In the genomic region with DNA sequence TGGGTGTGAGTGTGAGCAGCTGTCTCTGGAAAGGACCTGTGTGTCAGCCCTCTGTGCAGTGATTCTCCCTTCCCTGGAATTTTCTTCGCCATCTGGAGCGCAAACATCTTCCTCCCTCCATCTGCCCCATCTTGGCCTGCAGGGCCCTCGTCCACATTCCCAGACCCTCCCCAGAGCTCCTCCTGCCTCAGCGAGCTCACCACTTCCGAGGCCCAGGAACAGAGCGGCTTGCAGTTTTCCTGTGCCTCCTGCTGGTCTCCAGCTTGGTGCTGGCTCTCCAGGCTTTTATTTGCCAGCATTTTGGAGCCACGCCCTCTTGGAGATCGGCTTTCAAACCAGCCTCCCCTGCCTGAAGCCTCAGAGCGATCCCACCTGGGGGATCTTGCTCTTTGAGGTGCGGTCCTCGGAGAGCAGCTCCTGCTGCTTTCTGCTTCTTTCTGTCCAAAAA, we compare ENCODE assay signal across 1 cellular context.
A peak's percentile ranks its signal among the peaks of the same experiment; 100 is the strongest.
TF ChIP-seq lines count a peak whose summit lies in the region.

A gene with protein sequence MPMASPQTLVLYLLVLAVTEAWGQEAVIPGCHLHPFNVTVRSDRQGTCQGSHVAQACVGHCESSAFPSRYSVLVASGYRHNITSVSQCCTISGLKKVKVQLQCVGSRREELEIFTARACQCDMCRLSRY (minus strand): TSS at position 260 of the 448 bp plus-strand sequence. CDS start 433 bp downstream, outside the sequence.

TF ChIP-seq in HEK293, 187 proteins besides CTCF, POLR2A, EP300 and RAD21 (continued from another document and continues in another):
- TF ChIP-seq ZNF114 (tag by site-specific recombination; IDR thresholded peaks at IDR 0.05), result no peak
- TF ChIP-seq ZNF660 (tag by site-specific recombination; IDR thresholded peaks at IDR 0.05), result no peak
- no peak for TF ChIP-seq ZNF391 (tag by site-specific recombination; IDR thresholded peaks at IDR 0.05; ENCODE audit: borderline replicate concordance, low read depth)
- TF ChIP-seq ZNF350 (tag by site-specific recombination; IDR thresholded peaks at IDR 0.05), result no peak
- no peak for TF ChIP-seq YY1 (tag by site-specific recombination; IDR thresholded peaks at IDR 0.05)
- no peak for TF ChIP-seq TRIM28 (IDR thresholded peaks at IDR 0.05; ENCODE audit: borderline replicate concordance, low read length)
- no peak for TF ChIP-seq ZNF138 (tag by site-specific recombination; IDR thresholded peaks at IDR 0.05; ENCODE audit: borderline replicate concordance)
- TF ChIP-seq, protein P1, sequence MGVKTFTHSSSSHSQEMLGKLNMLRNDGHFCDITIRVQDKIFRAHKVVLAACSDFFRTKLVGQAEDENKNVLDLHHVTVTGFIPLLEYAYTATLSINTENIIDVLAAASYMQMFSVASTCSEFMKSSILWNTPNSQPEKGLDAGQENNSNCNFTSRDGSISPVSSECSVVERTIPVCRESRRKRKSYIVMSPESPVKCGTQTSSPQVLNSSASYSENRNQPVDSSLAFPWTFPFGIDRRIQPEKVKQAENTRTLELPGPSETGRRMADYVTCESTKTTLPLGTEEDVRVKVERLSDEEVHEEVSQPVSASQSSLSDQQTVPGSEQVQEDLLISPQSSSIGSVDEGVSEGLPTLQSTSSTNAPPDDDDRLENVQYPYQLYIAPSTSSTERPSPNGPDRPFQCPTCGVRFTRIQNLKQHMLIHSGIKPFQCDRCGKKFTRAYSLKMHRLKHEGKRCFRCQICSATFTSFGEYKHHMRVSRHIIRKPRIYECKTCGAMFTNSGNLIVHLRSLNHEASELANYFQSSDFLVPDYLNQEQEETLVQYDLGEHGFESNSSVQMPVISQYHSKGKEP (tag by site-specific recombination; IDR thresholded peaks at IDR 0.05), result no peak
- TF ChIP-seq, protein P2, sequence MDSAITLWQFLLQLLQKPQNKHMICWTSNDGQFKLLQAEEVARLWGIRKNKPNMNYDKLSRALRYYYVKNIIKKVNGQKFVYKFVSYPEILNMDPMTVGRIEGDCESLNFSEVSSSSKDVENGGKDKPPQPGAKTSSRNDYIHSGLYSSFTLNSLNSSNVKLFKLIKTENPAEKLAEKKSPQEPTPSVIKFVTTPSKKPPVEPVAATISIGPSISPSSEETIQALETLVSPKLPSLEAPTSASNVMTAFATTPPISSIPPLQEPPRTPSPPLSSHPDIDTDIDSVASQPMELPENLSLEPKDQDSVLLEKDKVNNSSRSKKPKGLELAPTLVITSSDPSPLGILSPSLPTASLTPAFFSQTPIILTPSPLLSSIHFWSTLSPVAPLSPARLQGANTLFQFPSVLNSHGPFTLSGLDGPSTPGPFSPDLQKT (IDR thresholded peaks at IDR 0.05; ENCODE audit: borderline replicate concordance, low read depth, low read length), result no peak
- no peak for TF ChIP-seq ZNF658 (tag by site-specific recombination; IDR thresholded peaks at IDR 0.05)
- no peak for TF ChIP-seq ZNF324 (tag by site-specific recombination; IDR thresholded peaks at IDR 0.05)
- TF ChIP-seq, protein P3, sequence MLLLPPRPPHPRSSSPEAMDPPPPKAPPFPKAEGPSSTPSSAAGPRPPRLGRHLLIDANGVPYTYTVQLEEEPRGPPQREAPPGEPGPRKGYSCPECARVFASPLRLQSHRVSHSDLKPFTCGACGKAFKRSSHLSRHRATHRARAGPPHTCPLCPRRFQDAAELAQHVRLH (tag by site-specific recombination; IDR thresholded peaks at IDR 0.05), result no peak
- TF ChIP-seq ZNF366 (tag by site-specific recombination; conservative IDR thresholded peaks at IDR 0.05), result 0 out of 2 replicates have a peak, but pooled peaks have one; percentile 11
- TF ChIP-seq ZNF501 (tag by site-specific recombination; IDR thresholded peaks at IDR 0.05), result no peak
- no peak for TF ChIP-seq ZNF335 (tag by site-specific recombination; conservative IDR thresholded peaks at IDR 0.05)
- peak; percentile 83; the same call in 1 of the 2 replicates for TF ChIP-seq ZNF768 (tag by site-specific recombination; IDR thresholded peaks at IDR 0.05)
- no peak for TF ChIP-seq ZNF560 (tag by site-specific recombination; IDR thresholded peaks at IDR 0.05; ENCODE audit: borderline replicate concordance)
- TF ChIP-seq ZNF112 (tag by site-specific recombination; IDR thresholded peaks at IDR 0.05), result no peak
- peak; percentile 73 for TF ChIP-seq ZIC2 (tag by site-specific recombination; IDR thresholded peaks at IDR 0.05)
- TF ChIP-seq SP3 (tag by site-specific recombination; IDR thresholded peaks at IDR 0.05), result no peak
- TF ChIP-seq ZNF510 (tag by site-specific recombination; IDR thresholded peaks at IDR 0.05; ENCODE audit: insufficient replicate concordance), result no peak
- TF ChIP-seq, protein P4, sequence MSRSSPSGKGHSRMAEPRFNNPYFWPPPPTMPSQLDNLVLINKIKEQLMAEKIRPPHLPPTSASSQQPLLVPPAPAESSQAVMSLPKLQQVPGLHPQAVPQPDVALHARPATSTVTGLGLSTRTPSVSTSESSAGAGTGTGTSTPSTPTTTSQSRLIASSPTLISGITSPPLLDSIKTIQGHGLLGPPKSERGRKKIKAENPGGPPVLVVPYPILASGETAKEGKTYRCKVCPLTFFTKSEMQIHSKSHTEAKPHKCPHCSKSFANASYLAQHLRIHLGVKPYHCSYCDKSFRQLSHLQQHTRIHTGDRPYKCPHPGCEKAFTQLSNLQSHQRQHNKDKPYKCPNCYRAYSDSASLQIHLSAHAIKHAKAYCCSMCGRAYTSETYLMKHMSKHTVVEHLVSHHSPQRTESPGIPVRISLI (tag by site-specific recombination; IDR thresholded peaks at IDR 0.05), result no peak
- TF ChIP-seq ZNF585B (tag by site-specific recombination; IDR thresholded peaks at IDR 0.05), result no peak
- no peak for TF ChIP-seq KLF7 (tag by site-specific recombination; IDR thresholded peaks at IDR 0.05; ENCODE audit: borderline replicate concordance)
- TF ChIP-seq HOXC10 (CRISPR knock-in tag; IDR thresholded peaks at IDR 0.05), result no peak
- no peak for TF ChIP-seq MEIS1 (CRISPR knock-in tag; IDR thresholded peaks at IDR 0.05; ENCODE audit: borderline replicate concordance)
- no peak for TF ChIP-seq IKZF3 (tag by site-specific recombination; IDR thresholded peaks at IDR 0.05)
- no peak for TF ChIP-seq FEZF1 (tag by site-specific recombination; IDR thresholded peaks at IDR 0.05)
- peak; percentile 75 for TF ChIP-seq GLIS1 (tag by site-specific recombination; IDR thresholded peaks at IDR 0.05)
- peak; percentile 58 for TF ChIP-seq KLF9 (tag by site-specific recombination; IDR thresholded peaks at IDR 0.05; ENCODE audit: low read depth)
- TF ChIP-seq, protein P5, sequence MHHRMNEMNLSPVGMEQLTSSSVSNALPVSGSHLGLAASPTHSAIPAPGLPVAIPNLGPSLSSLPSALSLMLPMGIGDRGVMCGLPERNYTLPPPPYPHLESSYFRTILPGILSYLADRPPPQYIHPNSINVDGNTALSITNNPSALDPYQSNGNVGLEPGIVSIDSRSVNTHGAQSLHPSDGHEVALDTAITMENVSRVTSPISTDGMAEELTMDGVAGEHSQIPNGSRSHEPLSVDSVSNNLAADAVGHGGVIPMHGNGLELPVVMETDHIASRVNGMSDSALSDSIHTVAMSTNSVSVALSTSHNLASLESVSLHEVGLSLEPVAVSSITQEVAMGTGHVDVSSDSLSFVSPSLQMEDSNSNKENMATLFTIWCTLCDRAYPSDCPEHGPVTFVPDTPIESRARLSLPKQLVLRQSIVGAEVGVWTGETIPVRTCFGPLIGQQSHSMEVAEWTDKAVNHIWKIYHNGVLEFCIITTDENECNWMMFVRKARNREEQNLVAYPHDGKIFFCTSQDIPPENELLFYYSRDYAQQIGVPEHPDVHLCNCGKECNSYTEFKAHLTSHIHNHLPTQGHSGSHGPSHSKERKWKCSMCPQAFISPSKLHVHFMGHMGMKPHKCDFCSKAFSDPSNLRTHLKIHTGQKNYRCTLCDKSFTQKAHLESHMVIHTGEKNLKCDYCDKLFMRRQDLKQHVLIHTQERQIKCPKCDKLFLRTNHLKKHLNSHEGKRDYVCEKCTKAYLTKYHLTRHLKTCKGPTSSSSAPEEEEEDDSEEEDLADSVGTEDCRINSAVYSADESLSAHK (tag by site-specific recombination; IDR thresholded peaks at IDR 0.05), result no peak
- TF ChIP-seq, protein P6, sequence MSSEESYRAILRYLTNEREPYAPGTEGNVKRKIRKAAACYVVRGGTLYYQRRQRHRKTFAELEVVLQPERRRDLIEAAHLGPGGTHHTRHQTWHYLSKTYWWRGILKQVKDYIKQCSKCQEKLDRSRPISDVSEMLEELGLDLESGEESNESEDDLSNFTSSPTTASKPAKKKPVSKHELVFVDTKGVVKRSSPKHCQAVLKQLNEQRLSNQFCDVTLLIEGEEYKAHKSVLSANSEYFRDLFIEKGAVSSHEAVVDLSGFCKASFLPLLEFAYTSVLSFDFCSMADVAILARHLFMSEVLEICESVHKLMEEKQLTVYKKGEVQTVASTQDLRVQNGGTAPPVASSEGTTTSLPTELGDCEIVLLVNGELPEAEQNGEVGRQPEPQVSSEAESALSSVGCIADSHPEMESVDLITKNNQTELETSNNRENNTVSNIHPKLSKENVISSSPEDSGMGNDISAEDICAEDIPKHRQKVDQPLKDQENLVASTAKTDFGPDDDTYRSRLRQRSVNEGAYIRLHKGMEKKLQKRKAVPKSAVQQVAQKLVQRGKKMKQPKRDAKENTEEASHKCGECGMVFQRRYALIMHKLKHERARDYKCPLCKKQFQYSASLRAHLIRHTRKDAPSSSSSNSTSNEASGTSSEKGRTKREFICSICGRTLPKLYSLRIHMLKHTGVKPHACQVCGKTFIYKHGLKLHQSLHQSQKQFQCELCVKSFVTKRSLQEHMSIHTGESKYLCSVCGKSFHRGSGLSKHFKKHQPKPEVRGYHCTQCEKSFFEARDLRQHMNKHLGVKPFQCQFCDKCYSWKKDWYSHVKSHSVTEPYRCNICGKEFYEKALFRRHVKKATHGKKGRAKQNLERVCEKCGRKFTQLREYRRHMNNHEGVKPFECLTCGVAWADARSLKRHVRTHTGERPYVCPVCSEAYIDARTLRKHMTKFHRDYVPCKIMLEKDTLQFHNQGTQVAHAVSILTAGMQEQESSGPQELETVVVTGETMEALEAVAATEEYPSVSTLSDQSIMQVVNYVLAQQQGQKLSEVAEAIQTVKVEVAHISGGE (tag by site-specific recombination; conservative IDR thresholded peaks at IDR 0.05; ENCODE audit: low read depth), result no peak
- 0 out of 2 replicates have a peak, but pooled peaks have one; percentile 25 for TF ChIP-seq KLF1 (tag by site-specific recombination; IDR thresholded peaks at IDR 0.05)
- no peak for TF ChIP-seq ZNF184 (tag by site-specific recombination; IDR thresholded peaks at IDR 0.05)
- TF ChIP-seq ZBTB20 (tag by site-specific recombination; IDR thresholded peaks at IDR 0.05), result peak; percentile 19; the same call in 1 of the 2 replicates
- no peak for TF ChIP-seq ZFP69B (tag by site-specific recombination; IDR thresholded peaks at IDR 0.05)
- no peak for TF ChIP-seq ZNF248 (tag by site-specific recombination; IDR thresholded peaks at IDR 0.05)
- no peak for TF ChIP-seq MZF1 (tag by site-specific recombination; IDR thresholded peaks at IDR 0.05; ENCODE audit: borderline replicate concordance)
- no peak for TF ChIP-seq ZNF596 (tag by site-specific recombination; IDR thresholded peaks at IDR 0.05)
- TF ChIP-seq, protein P7, sequence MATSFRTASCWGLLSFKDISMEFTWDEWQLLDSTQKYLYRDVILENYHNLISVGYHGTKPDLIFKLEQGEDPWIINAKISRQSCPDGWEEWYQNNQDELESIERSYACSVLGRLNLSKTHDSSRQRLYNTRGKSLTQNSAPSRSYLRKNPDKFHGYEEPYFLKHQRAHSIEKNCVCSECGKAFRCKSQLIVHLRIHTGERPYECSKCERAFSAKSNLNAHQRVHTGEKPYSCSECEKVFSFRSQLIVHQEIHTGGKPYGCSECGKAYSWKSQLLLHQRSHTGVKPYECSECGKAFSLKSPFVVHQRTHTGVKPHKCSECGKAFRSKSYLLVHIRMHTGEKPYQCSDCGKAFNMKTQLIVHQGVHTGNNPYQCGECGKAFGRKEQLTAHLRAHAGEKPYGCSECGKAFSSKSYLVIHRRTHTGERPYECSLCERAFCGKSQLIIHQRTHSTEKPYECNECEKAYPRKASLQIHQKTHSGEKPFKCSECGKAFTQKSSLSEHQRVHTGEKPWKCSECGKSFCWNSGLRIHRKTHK (tag by site-specific recombination; IDR thresholded peaks at IDR 0.05), result no peak
- TF ChIP-seq ZNF146 (tag by site-specific recombination; IDR thresholded peaks at IDR 0.05), result no peak
- TF ChIP-seq, protein P8, sequence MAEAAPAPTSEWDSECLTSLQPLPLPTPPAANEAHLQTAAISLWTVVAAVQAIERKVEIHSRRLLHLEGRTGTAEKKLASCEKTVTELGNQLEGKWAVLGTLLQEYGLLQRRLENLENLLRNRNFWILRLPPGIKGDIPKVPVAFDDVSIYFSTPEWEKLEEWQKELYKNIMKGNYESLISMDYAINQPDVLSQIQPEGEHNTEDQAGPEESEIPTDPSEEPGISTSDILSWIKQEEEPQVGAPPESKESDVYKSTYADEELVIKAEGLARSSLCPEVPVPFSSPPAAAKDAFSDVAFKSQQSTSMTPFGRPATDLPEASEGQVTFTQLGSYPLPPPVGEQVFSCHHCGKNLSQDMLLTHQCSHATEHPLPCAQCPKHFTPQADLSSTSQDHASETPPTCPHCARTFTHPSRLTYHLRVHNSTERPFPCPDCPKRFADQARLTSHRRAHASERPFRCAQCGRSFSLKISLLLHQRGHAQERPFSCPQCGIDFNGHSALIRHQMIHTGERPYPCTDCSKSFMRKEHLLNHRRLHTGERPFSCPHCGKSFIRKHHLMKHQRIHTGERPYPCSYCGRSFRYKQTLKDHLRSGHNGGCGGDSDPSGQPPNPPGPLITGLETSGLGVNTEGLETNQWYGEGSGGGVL (tag by site-specific recombination; IDR thresholded peaks at IDR 0.05), result no peak
- peak; percentile 44; the same call in 1 of the 2 replicates for TF ChIP-seq ZNF600 (tag by site-specific recombination; IDR thresholded peaks at IDR 0.05)
- TF ChIP-seq ZNF521 (tag by site-specific recombination; IDR thresholded peaks at IDR 0.05), result no peak
- TF ChIP-seq, protein P9, sequence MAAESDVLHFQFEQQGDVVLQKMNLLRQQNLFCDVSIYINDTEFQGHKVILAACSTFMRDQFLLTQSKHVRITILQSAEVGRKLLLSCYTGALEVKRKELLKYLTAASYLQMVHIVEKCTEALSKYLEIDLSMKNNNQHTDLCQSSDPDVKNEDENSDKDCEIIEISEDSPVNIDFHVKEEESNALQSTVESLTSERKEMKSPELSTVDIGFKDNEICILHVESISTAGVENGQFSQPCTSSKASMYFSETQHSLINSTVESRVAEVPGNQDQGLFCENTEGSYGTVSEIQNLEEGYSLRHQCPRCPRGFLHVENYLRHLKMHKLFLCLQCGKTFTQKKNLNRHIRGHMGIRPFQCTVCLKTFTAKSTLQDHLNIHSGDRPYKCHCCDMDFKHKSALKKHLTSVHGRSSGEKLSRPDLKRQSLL (tag by site-specific recombination; IDR thresholded peaks at IDR 0.05), result no peak
- TF ChIP-seq ZNF701 (tag by site-specific recombination; IDR thresholded peaks at IDR 0.05), result no peak
- TF ChIP-seq, protein P10, sequence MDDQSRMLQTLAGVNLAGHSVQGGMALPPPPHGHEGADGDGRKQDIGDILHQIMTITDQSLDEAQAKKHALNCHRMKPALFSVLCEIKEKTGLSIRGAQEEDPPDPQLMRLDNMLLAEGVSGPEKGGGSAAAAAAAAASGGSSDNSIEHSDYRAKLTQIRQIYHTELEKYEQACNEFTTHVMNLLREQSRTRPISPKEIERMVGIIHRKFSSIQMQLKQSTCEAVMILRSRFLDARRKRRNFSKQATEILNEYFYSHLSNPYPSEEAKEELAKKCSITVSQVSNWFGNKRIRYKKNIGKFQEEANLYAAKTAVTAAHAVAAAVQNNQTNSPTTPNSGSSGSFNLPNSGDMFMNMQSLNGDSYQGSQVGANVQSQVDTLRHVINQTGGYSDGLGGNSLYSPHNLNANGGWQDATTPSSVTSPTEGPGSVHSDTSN (CRISPR knock-in tag; IDR thresholded peaks at IDR 0.05), result no peak
- no peak for TF ChIP-seq ZNF175 (tag by site-specific recombination; IDR thresholded peaks at IDR 0.05)
- TF ChIP-seq ZNF610 (tag by site-specific recombination; IDR thresholded peaks at IDR 0.05; ENCODE audit: borderline replicate concordance), result no peak
- TF ChIP-seq ZNF785 (tag by site-specific recombination; IDR thresholded peaks at IDR 0.05), result no peak
- TF ChIP-seq ZNF266 (tag by site-specific recombination; IDR thresholded peaks at IDR 0.05; ENCODE audit: low read depth), result no peak
